In genomic region chr4:187477224-187477623, GRCh38 we compare ENCODE assay signal across 1 cellular context.
TF ChIP-seq lines count a peak whose summit lies in the region.

No MANE protein-coding gene starts in this region.

TF ChIP-seq in SK-N-SH, 30 proteins besides CTCF, POLR2A, EP300 and RAD21 (continued from another document):
- TF ChIP-seq, protein P1, sequence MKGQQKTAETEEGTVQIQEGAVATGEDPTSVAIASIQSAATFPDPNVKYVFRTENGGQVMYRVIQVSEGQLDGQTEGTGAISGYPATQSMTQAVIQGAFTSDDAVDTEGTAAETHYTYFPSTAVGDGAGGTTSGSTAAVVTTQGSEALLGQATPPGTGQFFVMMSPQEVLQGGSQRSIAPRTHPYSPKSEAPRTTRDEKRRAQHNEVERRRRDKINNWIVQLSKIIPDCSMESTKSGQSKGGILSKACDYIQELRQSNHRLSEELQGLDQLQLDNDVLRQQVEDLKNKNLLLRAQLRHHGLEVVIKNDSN (IDR thresholded peaks at IDR 0.05; ENCODE audit: borderline replicate concordance, low read depth) = no peak
- TF ChIP-seq REST (IDR thresholded peaks at IDR 0.05; ENCODE audit: low read depth, low read length) = no peak
- TF ChIP-seq YY1 (IDR thresholded peaks at IDR 0.05; ENCODE audit: low read depth) = no peak
- TF ChIP-seq SIN3A (IDR thresholded peaks at IDR 0.05; ENCODE audit: borderline replicate concordance, low read depth, low read length) = no peak
- TF ChIP-seq USF2 (IDR thresholded peaks at IDR 0.05; ENCODE audit: borderline replicate concordance, low read depth, low read length) = no peak
- TF ChIP-seq JUND (IDR thresholded peaks at IDR 0.05) = no peak
- no peak for TF ChIP-seq GATA2 (CRISPR knock-in tag; IDR thresholded peaks at IDR 0.05)
- TF ChIP-seq CHD2 (IDR thresholded peaks at IDR 0.05; ENCODE audit: low read length, partially characterized antibody) = no peak
